Comparison of ENCODE assay signal across 8 cellular contexts in the genomic region with DNA sequence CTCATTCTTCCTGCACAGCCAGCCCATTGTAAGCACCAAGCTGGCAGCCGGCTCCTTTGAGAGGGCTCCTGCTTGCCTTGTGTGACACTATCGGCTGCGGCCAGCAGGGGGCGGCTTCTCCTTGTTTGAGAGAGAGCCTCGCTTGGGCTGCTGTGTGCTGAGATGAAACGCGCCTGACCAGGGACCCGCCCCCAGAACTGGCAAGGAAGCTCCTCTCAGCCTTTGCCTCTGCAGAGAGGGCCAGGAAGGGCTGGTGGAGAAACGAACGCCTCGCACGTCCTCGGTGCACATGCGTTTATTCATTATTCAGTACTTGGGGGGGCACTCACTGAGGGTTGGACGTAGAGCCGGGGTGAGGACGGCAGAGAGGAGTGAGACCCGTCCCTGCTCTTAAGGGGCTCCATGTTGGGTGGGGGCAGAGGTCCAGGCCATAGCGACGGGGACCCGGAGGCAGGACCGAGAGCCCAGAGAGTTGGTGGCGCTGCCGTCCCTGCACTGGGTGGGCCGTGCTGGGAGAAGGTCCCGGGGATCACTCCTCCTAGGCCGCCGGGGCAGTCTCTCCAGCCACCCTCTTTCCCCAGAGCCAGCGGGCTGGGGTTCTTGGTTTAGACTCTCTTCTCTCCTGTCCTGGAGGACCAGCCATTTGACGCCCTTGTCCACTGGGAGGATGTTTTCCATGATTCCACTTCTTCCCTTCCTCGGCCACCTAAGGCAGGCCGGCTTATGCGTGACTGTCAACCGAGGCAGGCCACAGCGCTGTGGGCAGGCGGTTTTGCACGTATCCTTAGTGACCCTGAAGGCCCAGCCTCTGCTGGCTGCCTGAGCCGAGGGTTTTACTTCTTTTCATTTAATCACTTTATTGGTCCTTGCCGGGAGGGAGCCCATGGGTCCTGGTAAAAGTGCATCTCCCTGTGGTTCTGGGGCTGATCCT.
DNase-seq lines count a peak whose midpoint lies in the region; ATAC-seq, FAIRE-seq and TF ChIP-seq lines count a peak whose summit lies in the region.

No MANE protein-coding gene starts in this region.

- intact Hi-C loops in pancreas (cut with DNase I) (loop anchor here (10.0 kb wide), 3 partner anchors 252 to 732 kb away; no protein-coding TSS in a partner anchor), tibial artery (cut with DNase I; ENCODE audit: low total_unique reads) (loop anchor here (5.0 to 10.0 kb wide), 3 partner anchors 332 to 912 kb away; partner anchors contain the start of gene HMGB1)

- H3K4me3 ChIP-seq in HEK293 (ENCODE audit: low read depth, low read length), result no peak overlapping the region
- no peak overlapping the region for H3K4me3 ChIP-seq in SK-N-MC
- no peak overlapping the region for H3K4me3 ChIP-seq in pancreas
- H3K4me3 ChIP-seq in tibial artery, result no peak overlapping the region

- DNase-seq in GM04504 (ENCODE audit: low read depth) (peak; percentile 77), NAMALWA (ENCODE audit: low spot score) (peak; percentile 95), SK-N-MC (ENCODE audit: low read depth, low spot score) (peak; percentile 79), germinal center (ENCODE audit: low spot score) (peak; percentile 91), pancreas (peak; percentile 86 to 100 (median 96)), tibial artery (peak; percentile 97 to 99)
- peak; percentile 90 to 99 (median 98) for DNase-seq in activated naive CD4-positive, alpha-beta T cell (lab: John Stamatoyannopoulos, UW)

- 44 to 49% methylated on average over 39 of the region's 39 CpGs for WGBS in pancreas, 2 donors

- no peaks in the 10 kb centered on the region for H3K27me3 ChIP-seq in pancreas
- no peaks in the 10 kb centered on the region for H3K27me3 ChIP-seq in tibial artery

- TF ChIP-seq CTCF in HEK293 (tag by site-specific recombination; IDR thresholded peaks at IDR 0.05) (peak; percentile 62), pancreas (IDR thresholded peaks at IDR 0.05) (peak; percentile 82 to 92 (median 90)), tibial artery (IDR thresholded peaks at IDR 0.05) (peak; percentile 90 to 95)

- H3K4me1 ChIP-seq in HEK293 (ENCODE audit: control insufficient read depth, insufficient read depth, low read length) (no peaks in the 10 kb centered on the region), pancreas (no peaks in the 10 kb centered on the region), tibial artery (peaks cover 0 to 21% (median 11%) of the 10 kb centered on the region in 4 donors)

- peak; percentile 49 for FAIRE-seq in pancreas (lab: Jason Lieb, UNC)

- no peak overlapping the region for H3K27ac ChIP-seq in HEK293 (ENCODE audit: extremely low read depth, low read depth, low read length)
- no peak overlapping the region for H3K27ac ChIP-seq in SK-N-MC
- no peak overlapping the region for H3K27ac ChIP-seq in pancreas
- no peak overlapping the region for H3K27ac ChIP-seq in tibial artery

- peak; percentile 97 to 99 (median 99) for ATAC-seq in pancreas

- CTCF ChIA-PET in HEK293 (lab: Yijun Ruan, JAX), result interaction anchor here (0.6 to 3.7 kb wide), 38 partner anchors 10 to 1543 kb away, joined by 3 to 19 read pairs (median 4); no protein-coding TSS in a partner anchor

- no peaks in the 10 kb centered on the region for H3K9me3 ChIP-seq in HEK293 (ENCODE audit: control insufficient read depth, insufficient read depth, low read depth, low read length)
- H3K9me3 ChIP-seq in SK-N-MC (ENCODE audit: low read depth, low read length), result no peaks in the 10 kb centered on the region
- no peaks in the 10 kb centered on the region for H3K9me3 ChIP-seq in pancreas
- no peaks in the 10 kb centered on the region for H3K9me3 ChIP-seq in tibial artery

- H3K36me3 ChIP-seq in HEK293 (ENCODE audit: control insufficient read depth in 2 of 2, insufficient read depth in 1 of 2, low read length in 2 of 2) (no peaks in the 10 kb centered on the region), SK-N-MC (ENCODE audit: insufficient read depth, low read length) (no peaks in the 10 kb centered on the region), pancreas (no peaks in the 10 kb centered on the region), tibial artery (no peaks in the 10 kb centered on the region)

- POLR2A ChIA-PET in HEK293 (lab: Yijun Ruan, JAX), result interaction anchor here (0.5 to 1.0 kb wide), 5 partner anchors 9 to 898 kb away, joined by 3 to 5 read pairs (median 3); partner anchors contain the start of gene KATNAL1

- H3K9ac ChIP-seq in SK-N-MC (ENCODE audit: insufficient read length), result peak overlapping the region; percentile 19

TF ChIP-seq in HEK293, 187 proteins besides CTCF, POLR2A, EP300 and RAD21:
- 0 out of 2 replicates have a peak, but pooled peaks have one; percentile 13 for TF ChIP-seq ZBTB17 (tag by site-specific recombination; IDR thresholded peaks at IDR 0.05)
- peak; percentile 74 for TF ChIP-seq ZNF654 (tag by site-specific recombination; IDR thresholded peaks at IDR 0.05; ENCODE audit: low read depth)
- TF ChIP-seq, protein P1, sequence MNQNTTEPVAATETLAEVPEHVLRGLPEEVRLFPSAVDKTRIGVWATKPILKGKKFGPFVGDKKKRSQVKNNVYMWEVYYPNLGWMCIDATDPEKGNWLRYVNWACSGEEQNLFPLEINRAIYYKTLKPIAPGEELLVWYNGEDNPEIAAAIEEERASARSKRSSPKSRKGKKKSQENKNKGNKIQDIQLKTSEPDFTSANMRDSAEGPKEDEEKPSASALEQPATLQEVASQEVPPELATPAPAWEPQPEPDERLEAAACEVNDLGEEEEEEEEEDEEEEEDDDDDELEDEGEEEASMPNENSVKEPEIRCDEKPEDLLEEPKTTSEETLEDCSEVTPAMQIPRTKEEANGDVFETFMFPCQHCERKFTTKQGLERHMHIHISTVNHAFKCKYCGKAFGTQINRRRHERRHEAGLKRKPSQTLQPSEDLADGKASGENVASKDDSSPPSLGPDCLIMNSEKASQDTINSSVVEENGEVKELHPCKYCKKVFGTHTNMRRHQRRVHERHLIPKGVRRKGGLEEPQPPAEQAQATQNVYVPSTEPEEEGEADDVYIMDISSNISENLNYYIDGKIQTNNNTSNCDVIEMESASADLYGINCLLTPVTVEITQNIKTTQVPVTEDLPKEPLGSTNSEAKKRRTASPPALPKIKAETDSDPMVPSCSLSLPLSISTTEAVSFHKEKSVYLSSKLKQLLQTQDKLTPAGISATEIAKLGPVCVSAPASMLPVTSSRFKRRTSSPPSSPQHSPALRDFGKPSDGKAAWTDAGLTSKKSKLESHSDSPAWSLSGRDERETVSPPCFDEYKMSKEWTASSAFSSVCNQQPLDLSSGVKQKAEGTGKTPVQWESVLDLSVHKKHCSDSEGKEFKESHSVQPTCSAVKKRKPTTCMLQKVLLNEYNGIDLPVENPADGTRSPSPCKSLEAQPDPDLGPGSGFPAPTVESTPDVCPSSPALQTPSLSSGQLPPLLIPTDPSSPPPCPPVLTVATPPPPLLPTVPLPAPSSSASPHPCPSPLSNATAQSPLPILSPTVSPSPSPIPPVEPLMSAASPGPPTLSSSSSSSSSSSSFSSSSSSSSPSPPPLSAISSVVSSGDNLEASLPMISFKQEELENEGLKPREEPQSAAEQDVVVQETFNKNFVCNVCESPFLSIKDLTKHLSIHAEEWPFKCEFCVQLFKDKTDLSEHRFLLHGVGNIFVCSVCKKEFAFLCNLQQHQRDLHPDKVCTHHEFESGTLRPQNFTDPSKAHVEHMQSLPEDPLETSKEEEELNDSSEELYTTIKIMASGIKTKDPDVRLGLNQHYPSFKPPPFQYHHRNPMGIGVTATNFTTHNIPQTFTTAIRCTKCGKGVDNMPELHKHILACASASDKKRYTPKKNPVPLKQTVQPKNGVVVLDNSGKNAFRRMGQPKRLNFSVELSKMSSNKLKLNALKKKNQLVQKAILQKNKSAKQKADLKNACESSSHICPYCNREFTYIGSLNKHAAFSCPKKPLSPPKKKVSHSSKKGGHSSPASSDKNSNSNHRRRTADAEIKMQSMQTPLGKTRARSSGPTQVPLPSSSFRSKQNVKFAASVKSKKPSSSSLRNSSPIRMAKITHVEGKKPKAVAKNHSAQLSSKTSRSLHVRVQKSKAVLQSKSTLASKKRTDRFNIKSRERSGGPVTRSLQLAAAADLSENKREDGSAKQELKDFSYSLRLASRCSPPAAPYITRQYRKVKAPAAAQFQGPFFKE (tag by site-specific recombination; IDR thresholded peaks at IDR 0.05; ENCODE audit: borderline replicate concordance), result no peak
- 0 out of 2 replicates have a peak, but pooled peaks have one; percentile 37 for TF ChIP-seq ZNF660 (tag by site-specific recombination; IDR thresholded peaks at IDR 0.05)
- TF ChIP-seq ZFHX2 (tag by site-specific recombination; conservative IDR thresholded peaks at IDR 0.05), result 0 out of 2 replicates have a peak, but pooled peaks have one; percentile 11
- TF ChIP-seq TRIM28 (IDR thresholded peaks at IDR 0.05; ENCODE audit: borderline replicate concordance, low read length), result no peak
- peak; percentile 11 for TF ChIP-seq ZBTB26 (tag by site-specific recombination; optimal IDR thresholded peaks at IDR 0.05)
TF ChIP-seq in HEK293: peak in this region for 5.
